In genomic region chr15:66481107-66481856, GRCh38 we compare ENCODE assay signal across 15 cellular contexts. TPM values are rescaled to one million over a fixed set of nuclear protein-coding genes. Genes with fewer than 3 reads are reported as not detected.
DNase-seq lines count a peak whose midpoint lies in the region; ATAC-seq and TF ChIP-seq lines count a peak whose summit lies in the region.
"Had no signal": no experiment of that assay in that cellular context is flagged by ENCODE, and none has a peak within 500 bp of the region (broad histone marks: within the 10 kb centered on the region; RNA-seq: fewer than 3 reads in every experiment).

No MANE protein-coding gene starts in this region.

- no peak for TF ChIP-seq CTCF in left lung (IDR thresholded peaks at IDR 0.05)

- no peak overlapping the region for H3K4me3 ChIP-seq in left lung
- H3K4me3 ChIP-seq: gastroesophageal sphincter had no signal

- peak; percentile 19 for DNase-seq in Daoy (ENCODE audit: low read depth)
- DNase-seq in NCI-H226, result peak; percentile 72
- peak; percentile 61 for DNase-seq in astrocyte of the hippocampus (ENCODE audit: low read depth, low spot score)
- no peak for DNase-seq in left lung
- DNase-seq in ureter (ENCODE audit: low spot score), result no peak
- DNase-seq in putamen (ENCODE audit: low spot score), result no peak
- no peak for DNase-seq in stimulated activated CD4-positive, alpha-beta T cell treated with anti-CD3 and anti-CD28 coated beads, Interleukin-4, amount 100 ng/mL, for 4 hours
- DNase-seq: activated B cell treated with CpG ODN at 0.5 μM for 24 hours; activated T-cell treated with anti-CD3 and anti-CD28 coated beads for 4 hours; AML-193; anterior cingulate cortex; stimulated activated CD4-positive, alpha-beta T cell treated with anti-CD3 and anti-CD28 coated beads, Interleukin-2, amount 100 ng/mL, for 48 hours had no signal

- H3K27ac ChIP-seq in left lung, result no peak overlapping the region
- H3K27ac ChIP-seq: gastroesophageal sphincter, HL-60 had no signal

- H3K36me3 ChIP-seq in left lung, result peaks cover 0 to 42% of the 10 kb centered on the region in 2 donors

- H3K27me3 ChIP-seq in left lung, result no peaks in the 10 kb centered on the region
- H3K27me3 ChIP-seq: gastroesophageal sphincter had no signal

- ATAC-seq in left lung (peak; percentile 12), HG02885 (IDR thresholded peaks at IDR 0.05; ENCODE audit: poor library complexity, unreplicated experiment) (no peak)
- ATAC-seq: gastroesophageal sphincter had no signal

- peaks cover 0 to 24% of the 10 kb centered on the region in 2 donors for H3K4me1 ChIP-seq in left lung
- H3K4me1 ChIP-seq: gastroesophageal sphincter had no signal

- intact Hi-C loops in left lung (cut with DNase I), result no loop called here

- no peaks in the 10 kb centered on the region for H3K9me3 ChIP-seq in left lung
- H3K9me3 ChIP-seq: gastroesophageal sphincter had no signal

RNA-seq across cellular contexts. Expression of gene SNAPC5, which starts 16.3 kb away (rescaled TPM):
- 37.5 and 39.1 TPM in 2 replicates for total RNA-seq in Daoy (2014; rRNA removed; shearing (Covaris generic))
- total RNA-seq in left lung (10 to 100 TPM; 17.9 to 19.4 TPM), ureter (29.2 TPM)

RNA-seq across cellular contexts. Expression of gene RPL4, which starts 23.4 kb away (rescaled TPM):
- total RNA-seq in Daoy (2014; rRNA removed; shearing (Covaris generic)), result 2,284 and 3,077 TPM in 2 replicates
- 1,000 to 10,000 TPM; 1,719 to 1,750 TPM for total RNA-seq in left lung
- total RNA-seq in ureter, result 2,079 TPM

RNA-seq across cellular contexts. Expression of gene ZWILCH, which starts 23.8 kb away (rescaled TPM):
- 37.4 and 68.2 TPM in 2 replicates for total RNA-seq in Daoy (2014; rRNA removed; shearing (Covaris generic))
- total RNA-seq in left lung, result 10 to 100 TPM in 1 of 2 donors, 1 to 10 TPM in 1; 8.6 to 13.6 TPM
- 9.0 TPM for total RNA-seq in ureter

Comparison
In these comparisons a context has a peak if more than half of its experiments do, and no peak if none do; other contexts are left out.
1. DNase-seq: peak in Daoy (single experiment), NCI-H226 (single experiment) and astrocyte of the hippocampus (single experiment); none in left lung (0 of 2), ureter (single experiment), putamen (single experiment) and stimulated activated CD4-positive, alpha-beta T cell treated with anti-CD3 and anti-CD28 coated beads, Interleukin-4, amount 100 ng/mL, for 4 hours (0 of 2).